30 cellular contexts compared by ENCODE assay signal in the genomic region with DNA sequence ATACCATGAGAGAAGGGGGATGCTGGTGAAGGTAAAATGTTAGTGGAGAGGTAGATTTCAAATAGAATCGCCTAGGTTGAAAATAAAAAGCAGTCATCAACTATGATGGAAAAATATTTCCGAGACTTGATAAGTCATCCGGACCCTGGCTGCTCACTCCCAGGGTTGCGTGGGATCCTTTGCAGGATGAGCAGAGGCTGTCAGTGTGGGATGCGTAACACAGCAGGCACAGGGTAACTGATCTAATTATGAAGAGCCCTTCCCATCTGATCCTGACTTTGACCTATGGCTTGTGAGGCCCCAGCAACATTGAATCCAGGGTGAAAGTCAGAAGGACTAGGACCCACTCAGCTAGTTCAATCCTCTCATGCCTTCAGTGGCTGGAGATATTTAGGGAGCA.
"Had no signal": no experiment of that assay in that cellular context is flagged by ENCODE, and none has a peak within 500 bp of the region (broad histone marks: within the 10 kb centered on the region; RNA-seq: fewer than 3 reads in every experiment).

No MANE protein-coding gene starts in this region.

- H3K9me3 ChIP-seq: adrenal gland, ascending aorta, body of pancreas, breast epithelium had no signal

- H3K27ac ChIP-seq: adrenal gland, ascending aorta, body of pancreas, brain microvascular endothelial cell, breast epithelium, cardiac muscle cell had no signal

- H3K36me3 ChIP-seq: adrenal gland, ascending aorta, brain microvascular endothelial cell, breast epithelium, cardiac muscle cell had no signal

- H3K27me3 ChIP-seq: adrenal gland, ascending aorta, body of pancreas, brain microvascular endothelial cell, cardiac muscle cell had no signal

- H3K4me3 ChIP-seq: adrenal gland, ascending aorta, body of pancreas, breast epithelium, cardiac muscle cell had no signal

- DNase-seq: activated effector memory CD4-positive, alpha-beta T cell treated with anti-CD3 and anti-CD28 coated beads, Interleukin-2, amount 50 U/mL, for 16 hours; activated effector memory CD4-positive, alpha-beta T cell treated with Interleukin-2 at 50 U/mL for 16 hours; activated gamma-delta T cell; activated gamma-delta T cell treated with Interleukin-2 at 50 U/mL for 16 hours; activated naive CD4-positive, alpha-beta T cell; activated naive CD4-positive, alpha-beta T cell treated with anti-CD3 and anti-CD28 coated beads for 36 hours; activated naive CD4-positive, alpha-beta T cell treated with anti-CD3 and anti-CD28 coated beads, Interleukin-2, amount 10 ng/mL, durations not matched to agents 7 days and 5 days; activated naive CD4-positive, alpha-beta T cell treated with anti-CD3 and anti-CD28 coated beads, Interleukin-2, amount 50 U/mL, for 16 hours; activated naive CD4-positive, alpha-beta T cell treated with Interleukin-2 at 50 U/mL for 16 hours; activated naive CD8-positive, alpha-beta T cell treated with anti-CD3 and anti-CD28 coated beads for 36 hours; activated naive CD8-positive, alpha-beta T cell treated with anti-CD3 and anti-CD28 coated beads, Interleukin-2, amount 10 ng/mL, durations not matched to agents 7 days and 5 days; activated naive CD8-positive, alpha-beta T cell treated with anti-CD3 and anti-CD28 coated beads, Interleukin-2, amount 50 U/mL, for 24 hours; activated T-cell treated with anti-CD3 and anti-CD28 coated beads for 4 hours; activated T-cell treated with anti-CD3 and anti-CD28 coated beads, Interleukin-2, amount 50 U/mL, for 1 hour; activated T-cell treated with anti-CD3 and anti-CD28 coated beads, Interleukin-2, amount 50 U/mL, for 24 hours; activated T-cell treated with anti-CD3 and anti-CD28 coated beads, Interleukin-2, amount 50 U/mL, for 4 hours; activated T-cell treated with anti-CD3 and anti-CD28 coated beads, Interleukin-2, amount 50 U/mL, for 48 hours; activated T-cell treated with anti-CD3 and anti-CD28 coated beads, Interleukin-2, amount 50 U/mL, for 72 hours; adrenal gland; amniotic stem cell; amygdala; anterior cingulate cortex; aorta; body of pancreas; brain microvascular endothelial cell; central memory CD4-positive, alpha-beta T cell; cerebellar nuclear complex had no signal

- H3K4me1 ChIP-seq: adrenal gland, ascending aorta, body of pancreas, breast epithelium had no signal
